9 cellular contexts compared by ENCODE assay signal in genomic region chr15:78457101-78457500, GRCh38. TPM values are rescaled to one million over a fixed set of nuclear protein-coding genes. Genes with fewer than 3 reads are reported as not detected.
DNase-seq lines count a peak whose midpoint lies in the region; TF ChIP-seq lines count a peak whose summit lies in the region.
"Had no signal": no experiment of that assay in that cellular context is flagged by ENCODE, and none has a peak within 500 bp of the region (broad histone marks: within the 10 kb centered on the region; RNA-seq: fewer than 3 reads in every experiment).

No MANE protein-coding gene starts in this region.

- no TSS peak for BruUV-seq in A673 (replicated peaks; lab: Mats Ljungman, UMichigan)

- peaks cover 33% of the 10 kb centered on the region for H3K4me1 ChIP-seq in A673 (ENCODE audit: insufficient read depth, low read length, poor library complexity, severe bottlenecking)

- H3K9me3 ChIP-seq in A673 (ENCODE audit: low read depth, low read length, poor library complexity, severe bottlenecking): no peaks in the 10 kb centered on the region

- TF ChIP-seq CTCF in A673 (conservative IDR thresholded peaks at IDR 0.05; ENCODE audit: low read depth, low read length): no peak
- no peak for TF ChIP-seq CTCF in HFF-Myc (IDR thresholded peaks at IDR 0.05; ENCODE audit: low read depth, low read length, missing control alignments)
- no peak for TF ChIP-seq CTCF in GM20000 (IDR thresholded peaks at IDR 0.05; ENCODE audit: extremely low read depth, missing control alignments)

- no peak overlapping the region for H3K27ac ChIP-seq in A673 (ENCODE audit: low read depth, low read length, poor library complexity, severe bottlenecking)
- H3K27ac ChIP-seq: foreskin keratinocyte had no signal

- H3K36me3 ChIP-seq in A673 (ENCODE audit: insufficient read depth, low read length, poor library complexity, severe bottlenecking): no peaks in the 10 kb centered on the region

- DNase-seq in A673 (ENCODE audit: low spot score) (peak; percentile 9), HFF-Myc (ENCODE audit: extremely low read depth, low read depth) (peak; percentile 48), amniotic stem cell (lab: John Stamatoyannopoulos, UW) (peak; percentile 25), kidney tubule cell (ENCODE audit: low spot score) (peak; percentile 30), GM20000 (ENCODE audit: low spot score) (no peak), KG1 (lab: John Stamatoyannopoulos, UW) (no peak), DMS153 (lab: John Stamatoyannopoulos, UW) (no peak)
- no peak for DNase-seq in activated CD4-positive, alpha-beta T cell treated with anti-CD3 and anti-CD28 coated beads, Interleukin-2, amount 50 U/mL, for 1 hour
- DNase-seq: foreskin keratinocyte had no signal

- intact Hi-C loops in A673 (cut with micrococcal nuclease; ENCODE audit: unreplicated experiment): no loop called here

- no peaks in the 10 kb centered on the region for H3K27me3 ChIP-seq in A673 (replicated peaks; ENCODE audit: insufficient read depth, low read depth, low read length, poor library complexity)
- H3K27me3 ChIP-seq: foreskin keratinocyte had no signal

- POLR2A ChIA-PET in A673 (lab: Charles Lee; ENCODE audit: low non-redundant PET): no interaction called here

- CTCF ChIA-PET in A673 (lab: Charles Lee): no interaction called here

- H3K4me3 ChIP-seq in A673 (ENCODE audit: low read depth, low read length, poor library complexity, severe bottlenecking) (no peak overlapping the region), HFF-Myc (replicated peaks; ENCODE audit: low read depth, low read length) (no peak overlapping the region)

RNA-seq across cellular contexts. Expression of gene IREB2, which starts 19.1 kb away (rescaled TPM):
- total RNA-seq in A673 (2021): 85.9 and 86.4 TPM in 2 replicates

RNA-seq across cellular contexts. Expression of gene HYKK, which starts 50.3 kb away (rescaled TPM):
- 0.37 TPM in 1 of 2 replicates, not detected in the other for total RNA-seq in A673 (2021)

Comparison
In these comparisons a context has a peak if more than half of its experiments do, and no peak if none do; other contexts are left out.
1. DNase-seq: peak in A673 (single experiment), HFF-Myc (single experiment), amniotic stem cell (single experiment) and kidney tubule cell (single experiment); none in GM20000 (single experiment), KG1 (single experiment), activated CD4-positive, alpha-beta T cell treated with anti-CD3 and anti-CD28 coated beads, Interleukin-2, amount 50 U/mL, for 1 hour (single experiment) and DMS153 (single experiment).